Comparison of ENCODE assay signal across 8 cellular contexts in the genomic region with DNA sequence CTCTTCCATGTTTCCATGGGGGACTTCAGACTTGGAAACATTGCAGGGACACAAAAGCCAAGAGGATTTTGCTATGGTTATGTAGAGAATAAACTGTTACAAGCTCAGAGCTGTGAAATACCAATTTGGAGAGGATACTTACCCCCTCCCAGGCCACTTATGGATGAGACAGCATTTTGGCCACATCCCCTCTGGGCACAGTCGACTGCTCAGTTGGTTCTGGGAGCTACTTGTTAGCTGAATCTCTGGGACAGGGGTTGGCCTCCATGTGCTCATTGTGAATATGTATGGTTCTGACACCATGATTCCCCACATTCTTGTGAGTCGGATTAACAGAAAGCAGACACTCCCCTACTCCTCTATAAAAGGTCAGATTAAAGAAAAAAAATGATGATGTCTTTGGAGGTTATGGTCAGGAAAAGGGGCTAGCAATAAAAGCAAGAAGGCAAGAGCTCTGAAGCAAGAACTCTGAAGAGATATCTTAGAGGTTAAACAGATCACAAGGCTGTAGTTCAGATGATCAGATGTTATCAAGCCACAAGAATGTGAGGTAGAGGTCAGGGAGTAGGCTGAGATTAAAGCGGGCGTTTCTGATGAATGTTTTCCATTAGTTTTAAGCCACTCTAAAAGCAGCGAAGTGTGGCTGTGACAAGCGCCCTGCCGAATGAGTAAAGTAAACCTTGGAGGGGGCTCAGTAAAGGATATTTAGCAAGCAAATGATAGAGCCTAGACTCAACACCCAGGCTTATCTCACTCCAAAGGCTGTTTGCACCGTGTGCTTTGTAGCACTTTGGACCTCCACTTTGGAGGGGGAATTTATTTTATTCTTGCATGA. TPM values are rescaled to one million over a fixed set of nuclear protein-coding genes. Genes with fewer than 3 reads are reported as not detected.
DNase-seq lines count a peak whose midpoint lies in the region; ATAC-seq and TF ChIP-seq lines count a peak whose summit lies in the region.

No MANE protein-coding gene starts in this region.

- H3K4me1 ChIP-seq in Caco-2 (peaks cover 60% of the 10 kb centered on the region), neuronal stem cell (ENCODE audit: control insufficient read depth in 2 of 2, insufficient read depth in 1 of 2, low read depth in 1 of 2, low read length in 2 of 2) (no peaks in the 10 kb centered on the region)

- H3K23ac ChIP-seq in neuronal stem cell (ENCODE audit: low read depth, low read length, poor library complexity) = no peak overlapping the region

- H3K9me3 ChIP-seq in Caco-2 (no peaks in the 10 kb centered on the region), neuronal stem cell (replicated peaks in 1 of 2; ENCODE audit: control insufficient read depth in 2 of 2, insufficient read depth in 1 of 2, low read depth in 1 of 2, low read length in 2 of 2) (no peaks in the 10 kb centered on the region)

- H3K27ac Mint-ChIP-seq in Caco-2 (ENCODE audit: unreplicated experiment) = peak overlapping the region; percentile 76

- DNase-seq in Caco-2 (peak; percentile 49 to 67), NCI-H345 (lab: John Stamatoyannopoulos, UW) (peak; percentile 12), caudate nucleus (lab: John Stamatoyannopoulos, UW) (peak in 1 of 61 donors; percentile 6), neuronal stem cell (ENCODE audit: low spot score) (no peak), dermis blood vessel endothelial cell (no peak), NCI-H2029 (lab: John Stamatoyannopoulos, UW) (no peak)
- no peak for DNase-seq in NK-92 treated with Interleukin-12 subunit alpha and Interleukin-12 subunit beta, amount 100 ng/mL, for 24 hours (lab: John Stamatoyannopoulos, UW)

- no peaks in the 10 kb centered on the region for H3K27me3 Mint-ChIP-seq in Caco-2 (ENCODE audit: insufficient read depth, unreplicated experiment)

- H3K9ac ChIP-seq in neuronal stem cell (ENCODE audit: low read depth, low read length, poor library complexity) = no peak overlapping the region

- H3K18ac ChIP-seq in neuronal stem cell (ENCODE audit: low read length) = no peak overlapping the region

- H3K36me3 ChIP-seq in Caco-2 (ENCODE audit: control insufficient read depth, insufficient read depth, low read length) (no peaks in the 10 kb centered on the region), neuronal stem cell (replicated peaks in 1 of 2; ENCODE audit: control insufficient read depth in 2 of 2, insufficient read depth in 2 of 2, low read length in 2 of 2) (no peaks in the 10 kb centered on the region)

- H2AK5ac ChIP-seq in neuronal stem cell (ENCODE audit: low read depth, low read length) = no peak overlapping the region

- BruUV-seq in Caco-2 (replicated peaks; lab: Mats Ljungman, UMichigan) = no TSS peak

- no peak overlapping the region for H4K8ac ChIP-seq in neuronal stem cell (ENCODE audit: low read depth, low read length)

- no peak overlapping the region for H4K91ac ChIP-seq in neuronal stem cell (ENCODE audit: low read depth, low read length, poor library complexity)

- peaks cover 20% of the 10 kb centered on the region for H3K4me1 Mint-ChIP-seq in Caco-2 (ENCODE audit: low read depth, unreplicated experiment)

- H3K4me3 Mint-ChIP-seq in Caco-2 (ENCODE audit: unreplicated experiment) = peak overlapping the region; percentile 44

- H2BK120ac ChIP-seq in neuronal stem cell (ENCODE audit: low read depth, low read length) = no peak overlapping the region

- peak overlapping the region; percentile 68 for H3K27ac ChIP-seq in caudate nucleus (ENCODE audit: low read depth, low read length)
- H3K27ac ChIP-seq in neuronal stem cell (replicated peaks; ENCODE audit: low read length) = no peak overlapping the region

- H3K27me3 ChIP-seq in Caco-2 (replicated peaks; ENCODE audit: control insufficient read depth, insufficient read depth, low read length) = no peaks in the 10 kb centered on the region
- H3K27me3 ChIP-seq in neuronal stem cell (ENCODE audit: control insufficient read depth in 3 of 3, insufficient read depth in 3 of 3, low read depth in 1 of 3, low read length in 3 of 3) = no peaks in the 10 kb centered on the region

- POLR2A ChIA-PET in Caco-2 (lab: Charles Lee) = no interaction called here

- CTCF ChIA-PET in Caco-2 (lab: Charles Lee) = no interaction called here

- no peak for ATAC-seq in GM21367 (IDR thresholded peaks at IDR 0.05; ENCODE audit: unreplicated experiment)

- H3K9me3 Mint-ChIP-seq in Caco-2 (ENCODE audit: unreplicated experiment) = no peaks in the 10 kb centered on the region

- no peaks in the 10 kb centered on the region for H3K79me1 ChIP-seq in neuronal stem cell (ENCODE audit: low read depth, low read length)

- no peak overlapping the region for H3K4me2 ChIP-seq in neuronal stem cell (ENCODE audit: insufficient read depth, low read length, poor library complexity, severe bottlenecking)

- intact Hi-C loops in Caco-2 (cut with micrococcal nuclease; ENCODE audit: unreplicated experiment) = loop anchor here (1.0 to 2.0 kb wide), 2 partner anchors 16 to 35 kb away; a partner anchor contains a TSS

- H3K4me3 ChIP-seq in Caco-2 (ENCODE audit: low read depth, low read length) (no peak overlapping the region), neuronal stem cell (ENCODE audit: low read length in 2 of 2) (no peak overlapping the region)

- WGBS in neuronal stem cell (ENCODE audit: extremely low coverage in 2 of 2, insufficient read length in 2 of 2, insufficient replicate concordance in 1 of 2), 2 donors = no CpG with 5 or more reads among the region's 8 CpGs

- no peak overlapping the region for H2BK15ac ChIP-seq in neuronal stem cell (ENCODE audit: low read length)

- no peak overlapping the region for H2BK5ac ChIP-seq in neuronal stem cell (ENCODE audit: low read length)

- H3K36me3 Mint-ChIP-seq in Caco-2 (ENCODE audit: insufficient read depth, unreplicated experiment) = no peaks in the 10 kb centered on the region

- no peak overlapping the region for H3K14ac ChIP-seq in neuronal stem cell (ENCODE audit: low read length)

- no peak overlapping the region for H2BK12ac ChIP-seq in neuronal stem cell (ENCODE audit: low read length)

- no peak overlapping the region for H3K4ac ChIP-seq in neuronal stem cell (ENCODE audit: low read length)

- H2AFZ ChIP-seq in neuronal stem cell (ENCODE audit: low read length) = peak overlapping the region; percentile 34

- no peak for TF ChIP-seq CTCF in Caco-2 (IDR thresholded peaks at IDR 0.05; ENCODE audit: insufficient read depth in 1 of 2, low read depth in 1 of 2, low read length in 1 of 2, severe bottlenecking in 1 of 2, unreplicated experiment in 1 of 2)

RNA-seq across cellular contexts. Expression of a gene that starts 17.2 kb away (rescaled TPM):
- 0.42 and 0.54 TPM in 2 replicates for total RNA-seq in Caco-2 (2022)
- polyA plus RNA-seq in neuronal stem cell (2013, experiment 1 of 2) = 0.82 TPM
- polyA plus RNA-seq in neuronal stem cell (2013, experiment 2 of 2) = 0.61 TPM
- total RNA-seq in dermis blood vessel endothelial cell = 1.0 and 1.4 TPM in 2 replicates

RNA-seq across cellular contexts. Expression of a gene that starts 45.6 kb away (rescaled TPM):
- total RNA-seq in Caco-2 (2022) = not detected in 2 replicates
- not detected for polyA plus RNA-seq in neuronal stem cell (2013, experiment 1 of 2)
- polyA plus RNA-seq in neuronal stem cell (2013, experiment 2 of 2) = not detected
- total RNA-seq in dermis blood vessel endothelial cell = not detected in 2 replicates

RNA-seq across cellular contexts. Expression of a gene that starts 55.3 kb away (rescaled TPM):
- total RNA-seq in Caco-2 (2022) (0.23 TPM in 1 of 2 replicates, not detected in the other), dermis blood vessel endothelial cell (13.1 and 25.5 TPM in 2 replicates)
- 115 TPM for polyA plus RNA-seq in neuronal stem cell (2013, experiment 1 of 2)
- polyA plus RNA-seq in neuronal stem cell (2013, experiment 2 of 2) = 108 TPM

Comparison
In these comparisons a context has a peak if more than half of its experiments do, and no peak if none do; other contexts are left out.
1. DNase-seq: peak in Caco-2 (2 of 2) and NCI-H345 (single experiment); none in neuronal stem cell (single experiment), dermis blood vessel endothelial cell (single experiment), NK-92 treated with Interleukin-12 subunit alpha and Interleukin-12 subunit beta, amount 100 ng/mL, for 24 hours (single experiment) and NCI-H2029 (single experiment).
2. RNA of a gene that starts 55.3 kb away (total RNA-seq): 13.1 to 25.5 TPM in dermis blood vessel endothelial cell; 0.23 TPM in Caco-2; every median in the first group is over 10 times any median in the second.